19 cellular contexts compared by ENCODE assay signal in the genomic region with DNA sequence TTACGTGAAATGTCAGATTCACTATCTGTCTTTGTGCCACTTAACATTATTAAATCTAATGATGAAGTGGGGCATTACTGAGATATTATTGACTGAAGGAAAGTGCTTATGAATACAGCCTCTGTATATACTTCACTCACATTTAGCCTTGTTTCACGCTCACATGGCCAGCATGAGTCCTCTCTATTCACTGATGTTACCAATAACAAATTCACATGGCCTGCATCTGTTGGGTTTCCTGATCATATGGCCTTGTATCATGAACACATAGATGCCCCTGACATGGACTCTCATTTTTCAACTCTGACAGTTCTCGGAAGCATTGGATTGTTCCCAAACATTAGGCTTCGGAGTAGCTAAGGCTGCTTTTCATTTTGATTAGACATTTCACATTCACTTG.
"Had no signal": no experiment of that assay in that cellular context is flagged by ENCODE, and none has a peak within 500 bp of the region (broad histone marks: within the 10 kb centered on the region; RNA-seq: fewer than 3 reads in every experiment).

No MANE protein-coding gene starts in this region.

- DNase-seq: effector memory CD8-positive, alpha-beta T cell; esophagus squamous epithelium; foreskin fibroblast; heart left ventricle; hippocampal formation; left colon; left ventricle myocardium superior; mesenchymal stem cell; naive B cell; occipital lobe; pancreas; right cardiac atrium; small intestine; stimulated activated CD4-positive, alpha-beta T cell treated with anti-CD3 and anti-CD28 coated beads, Interleukin-12 subunit alpha, Interleukin-12 subunit beta, amount 100 ng/mL, for 4 hours; stimulated activated naive CD4-positive, alpha-beta T cell treated with Interleukin-2 at 50 U/mL for 16 hours; testis; transverse colon had no signal

- H3K27ac Mint-ChIP-seq: effector memory CD8-positive, alpha-beta T cell; nephron; progenitor cell of endocrine pancreas had no signal

- H3K9me3 Mint-ChIP-seq: effector memory CD8-positive, alpha-beta T cell; naive B cell; nephron had no signal

- H3K27me3 Mint-ChIP-seq: effector memory CD8-positive, alpha-beta T cell; naive B cell; progenitor cell of endocrine pancreas had no signal

- ATAC-seq: effector memory CD8-positive, alpha-beta T cell; heart left ventricle; left colon; left ventricle myocardium superior; pancreas; right cardiac atrium had no signal

- H3K4me3 Mint-ChIP-seq: effector memory CD8-positive, alpha-beta T cell; naive B cell; nephron had no signal
